In the genomic region with DNA sequence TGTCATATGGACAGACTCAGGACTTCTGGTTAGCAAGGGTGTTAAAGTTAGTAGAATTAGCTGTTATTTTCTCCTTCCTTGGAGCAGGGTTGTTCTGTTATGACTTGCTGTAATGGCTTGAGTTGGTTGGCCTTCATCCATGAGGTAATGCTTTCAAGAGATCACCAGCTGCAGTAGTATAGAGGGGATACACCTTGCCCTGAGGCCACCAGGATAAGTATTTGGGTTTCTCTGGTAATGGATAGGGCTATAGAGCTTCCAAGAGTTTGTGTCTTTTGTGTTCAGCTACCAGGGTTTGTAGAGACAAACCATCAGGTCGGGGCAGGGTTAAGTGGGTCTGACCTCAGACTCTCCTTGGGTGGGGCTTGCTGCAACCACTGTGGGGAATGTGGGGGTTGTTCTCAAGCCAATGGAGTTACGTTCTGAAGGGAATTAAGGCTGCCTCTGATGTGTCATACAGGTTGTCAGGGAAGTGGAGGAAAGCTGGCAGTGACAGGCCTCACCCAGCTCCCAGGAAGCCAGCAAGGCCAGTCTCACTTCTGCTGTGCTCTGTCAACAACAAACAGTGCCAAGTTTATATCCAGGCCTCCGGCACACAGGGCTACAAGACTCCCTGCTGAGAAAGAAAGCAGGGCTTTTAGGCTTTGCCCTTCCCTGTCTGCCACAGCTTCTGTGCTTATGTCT, we compare ENCODE assay signal across 27 cellular contexts.
DNase-seq lines count a peak whose midpoint lies in the region; ATAC-seq and TF ChIP-seq lines count a peak whose summit lies in the region.
"Had no signal": no experiment of that assay in that cellular context is flagged by ENCODE, and none has a peak within 500 bp of the region (broad histone marks: within the 10 kb centered on the region; RNA-seq: fewer than 3 reads in every experiment).

No MANE protein-coding gene starts in this region.

- in situ Hi-C loops in GM23248 (cut with MboI) = no loop called here

- H4K20me1 ChIP-seq in PC-9 (ENCODE audit: insufficient read depth) = no peaks in the 10 kb centered on the region
- H4K20me1 ChIP-seq in GM23248 (ENCODE audit: insufficient read depth) = no peaks in the 10 kb centered on the region
- H4K20me1 ChIP-seq: BLaER1 treated with 17β-estradiol and CSF1 and Interleukin-3, amounts not matched to agents 10 nM and 100 nM had no signal

- POLR2A ChIA-PET in PC-9 (lab: Charles Lee; ENCODE audit: unreplicated experiment) = interaction anchor here (0.6 kb wide), 1 partner anchor 1790 kb away, joined by 4 read pairs; no protein-coding TSS in a partner anchor

- H3K4me2 ChIP-seq in PC-9 (peak overlapping the region; percentile 8; the same call in 1 of the 2 replicates), GM23248 (ENCODE audit: unreplicated experiment) (no peak overlapping the region)
- H3K4me2 ChIP-seq: A549; BLaER1 treated with 17β-estradiol and CSF1 and Interleukin-3, amounts not matched to agents 10 nM and 100 nM had no signal

- no peak overlapping the region for H3K9ac ChIP-seq in GM23248
- H3K9ac ChIP-seq: BLaER1 treated with 17β-estradiol and CSF1 and Interleukin-3, amounts not matched to agents 10 nM and 100 nM had no signal

- H3K36me3 ChIP-seq in PC-9 (ENCODE audit: low read depth) (no peaks in the 10 kb centered on the region), aorta (ENCODE audit: control insufficient read depth in 1 of 2, insufficient read depth in 2 of 2, low read length in 1 of 2) (no peaks in the 10 kb centered on the region), GM23248 (ENCODE audit: low read depth) (no peaks in the 10 kb centered on the region)
- H3K36me3 ChIP-seq: BLaER1 treated with 17β-estradiol and CSF1 and Interleukin-3, amounts not matched to agents 10 nM and 100 nM; prostate gland; SJCRH30; upper lobe of left lung had no signal

- no peak overlapping the region for H2AFZ ChIP-seq in PC-9
- H2AFZ ChIP-seq in GM23248 = no peak overlapping the region

- H3K9me2 ChIP-seq in PC-9 (ENCODE audit: insufficient read depth) (no peaks in the 10 kb centered on the region), GM23248 (ENCODE audit: insufficient read depth) (no peaks in the 10 kb centered on the region)

- intact Hi-C loops in PC-9 (cut with micrococcal nuclease; ENCODE audit: unreplicated experiment) = no loop called here
- intact Hi-C loops in aorta (cut with DNase I) = no loop called here

- H3K4me3 ChIP-seq in PC-9 (no peak overlapping the region), aorta (ENCODE audit: low read length in 2 of 2) (no peak overlapping the region), GM23248 (no peak overlapping the region)
- H3K4me3 ChIP-seq: A549; BLaER1 treated with 17β-estradiol and CSF1 and Interleukin-3, amounts not matched to agents 10 nM and 100 nM; GM12878; prostate gland; SJCRH30; upper lobe of left lung had no signal

- H3K9me3 ChIP-seq in PC-9 (ENCODE audit: insufficient read depth, low read depth) = no peaks in the 10 kb centered on the region
- H3K9me3 ChIP-seq in aorta (ENCODE audit: control insufficient read depth, low read length) = no peaks in the 10 kb centered on the region
- H3K9me3 ChIP-seq in GM23248 (ENCODE audit: low read depth) = no peaks in the 10 kb centered on the region
- H3K9me3 ChIP-seq: A549; BLaER1 treated with 17β-estradiol and CSF1 and Interleukin-3, amounts not matched to agents 10 nM and 100 nM; prostate gland; SJCRH30 had no signal

- H3K79me2 ChIP-seq in PC-9 (ENCODE audit: low read depth) (no peaks in the 10 kb centered on the region), GM23248 (ENCODE audit: insufficient read depth) (no peaks in the 10 kb centered on the region)

- H3K27me3 ChIP-seq in PC-9 (ENCODE audit: insufficient read depth, low read depth) = no peaks in the 10 kb centered on the region
- H3K27me3 ChIP-seq in foreskin keratinocyte = no peaks in the 10 kb centered on the region
- H3K27me3 ChIP-seq in aorta (ENCODE audit: control insufficient read depth in 1 of 2, insufficient read depth in 2 of 2, low read length in 1 of 2) = no peaks in the 10 kb centered on the region
- no peaks in the 10 kb centered on the region for H3K27me3 ChIP-seq in GM23248 (replicated peaks; ENCODE audit: insufficient read depth)
- H3K27me3 ChIP-seq: BLaER1 treated with 17β-estradiol and CSF1 and Interleukin-3, amounts not matched to agents 10 nM and 100 nM; SJCRH30; upper lobe of left lung had no signal

- CTCF ChIA-PET in PC-9 (lab: Charles Lee) = no interaction called here

- no TSS peak for BruUV-seq in PC-9 (replicated peaks; lab: Mats Ljungman, UMichigan)

- 27 to 30% methylated on average over 3 of the region's 3 CpGs for WGBS in aorta, 2 donors
- WGBS in GM23248 (ENCODE audit: low coverage in 1 of 2, low lambda C conversion rate in 2 of 2, missing lambda C conversion rate in 2 of 2), 2 experiments = 0 to 3% methylated on average over 3 of the region's 3 CpGs

- ATAC-seq in foreskin keratinocyte = peak; percentile 77
- peak; percentile 55 for ATAC-seq in aorta (ENCODE audit: low FRiP score)
- no peak for ATAC-seq in HG03342 (IDR thresholded peaks at IDR 0.05; ENCODE audit: unreplicated experiment)
- ATAC-seq: A549; activated CD4-positive, alpha-beta T cell treated with anti-CD3 and anti-CD28 coated beads for 36 hours; activated T-cell treated with anti-CD3 and anti-CD28 coated beads, Interleukin-2, amount 50 U/mL, for 72 hours; GM12878; left ventricle myocardium superior; stimulated activated naive CD8-positive, alpha-beta T cell treated with anti-CD3 and anti-CD28 coated beads, Interleukin-15, amount 100 ng/mL, for 72 hours had no signal

- H3K4me1 ChIP-seq in PC-9 (replicated peaks; ENCODE audit: insufficient read depth) = peaks cover 11% of the 10 kb centered on the region; the same call in 1 of the 2 replicates
- H3K4me1 ChIP-seq in foreskin keratinocyte = no peaks in the 10 kb centered on the region
- no peaks in the 10 kb centered on the region for H3K4me1 ChIP-seq in aorta (ENCODE audit: control insufficient read depth in 1 of 2, insufficient read depth in 2 of 2, low read length in 2 of 2)
- no peaks in the 10 kb centered on the region for H3K4me1 ChIP-seq in GM23248 (ENCODE audit: insufficient read depth)
- H3K4me1 ChIP-seq: A549; BLaER1 treated with 17β-estradiol and CSF1 and Interleukin-3, amounts not matched to agents 10 nM and 100 nM; prostate gland; SJCRH30; upper lobe of left lung had no signal

- H3K27ac ChIP-seq in PC-9 (no peak overlapping the region), foreskin keratinocyte (no peak overlapping the region), aorta (ENCODE audit: low read depth in 1 of 2, low read length in 2 of 2) (peak overlapping the region in 1 of 2 donors; percentile 64), GM23248 (no peak overlapping the region)
- H3K27ac ChIP-seq: A549; BLaER1 treated with 17β-estradiol and CSF1 and Interleukin-3, amounts not matched to agents 10 nM and 100 nM; prostate gland; SJCRH30; upper lobe of left lung had no signal

- H3F3A ChIP-seq in PC-9 (ENCODE audit: insufficient read depth, low read depth) (no peaks in the 10 kb centered on the region), GM23248 (ENCODE audit: insufficient read depth) (no peaks in the 10 kb centered on the region)

- TF ChIP-seq CTCF in PC-9 (conservative IDR thresholded peaks at IDR 0.05) (no peak), foreskin keratinocyte (conservative IDR thresholded peaks at IDR 0.05) (no peak)

- peak; percentile 8 for DNase-seq in NCI-H510A treated with DMSO at 0.1 percent for 48 hours (lab: John Stamatoyannopoulos, UW)
- no peak for DNase-seq in NCI-H510A (lab: John Stamatoyannopoulos, UW)
- DNase-seq in PC-9 = peak; percentile 64 to 70
- DNase-seq in foreskin keratinocyte = peak; percentile 20 to 68
- DNase-seq in aorta = no peak
- no peak for DNase-seq in GM23248
- DNase-seq in SKM-1 treated with dmso at 0.1 percent for 144 hours (lab: John Stamatoyannopoulos, UW; ENCODE audit: unreplicated experiment) = no peak
- DNase-seq: activated CD4-positive, alpha-beta T cell treated with anti-CD3 and anti-CD28 coated beads for 36 hours; activated naive CD4-positive, alpha-beta T cell treated with anti-CD3 and anti-CD28 coated beads, Interleukin-2, amount 10 ng/mL, durations not matched to agents 7 days and 5 days; activated T-cell treated with anti-CD3 and anti-CD28 coated beads, Interleukin-2, amount 50 U/mL, for 72 hours; DMS 273 treated with DMSO at 0.1 percent for 48 hours; effector memory CD4-positive, alpha-beta T cell; GF-D8; head of caudate nucleus; left ventricle myocardium superior; MM.1S; NCI-H1930; NCI-H774; SJCRH30; stimulated activated CD4-positive, alpha-beta T cell treated with anti-CD3 and anti-CD28 coated beads, Interleukin-4, amount 100 ng/mL, for 4 hours; stimulated activated naive CD8-positive, alpha-beta T cell treated with anti-CD3 and anti-CD28 coated beads, Interleukin-15, amount 100 ng/mL, for 72 hours; upper lobe of left lung had no signal

Comparison
In these comparisons a context has a peak if more than half of its experiments do, and no peak if none do; other contexts are left out.
1. DNase-seq: peak in NCI-H510A treated with DMSO at 0.1 percent for 48 hours (single experiment), PC-9 (2 of 2) and foreskin keratinocyte (2 of 2); none in NCI-H510A (single experiment), aorta (0 of 2), GM23248 (single experiment) and SKM-1 treated with dmso at 0.1 percent for 144 hours (single experiment).